Comparison of ENCODE assay signal across 11 cellular contexts in the genomic region with DNA sequence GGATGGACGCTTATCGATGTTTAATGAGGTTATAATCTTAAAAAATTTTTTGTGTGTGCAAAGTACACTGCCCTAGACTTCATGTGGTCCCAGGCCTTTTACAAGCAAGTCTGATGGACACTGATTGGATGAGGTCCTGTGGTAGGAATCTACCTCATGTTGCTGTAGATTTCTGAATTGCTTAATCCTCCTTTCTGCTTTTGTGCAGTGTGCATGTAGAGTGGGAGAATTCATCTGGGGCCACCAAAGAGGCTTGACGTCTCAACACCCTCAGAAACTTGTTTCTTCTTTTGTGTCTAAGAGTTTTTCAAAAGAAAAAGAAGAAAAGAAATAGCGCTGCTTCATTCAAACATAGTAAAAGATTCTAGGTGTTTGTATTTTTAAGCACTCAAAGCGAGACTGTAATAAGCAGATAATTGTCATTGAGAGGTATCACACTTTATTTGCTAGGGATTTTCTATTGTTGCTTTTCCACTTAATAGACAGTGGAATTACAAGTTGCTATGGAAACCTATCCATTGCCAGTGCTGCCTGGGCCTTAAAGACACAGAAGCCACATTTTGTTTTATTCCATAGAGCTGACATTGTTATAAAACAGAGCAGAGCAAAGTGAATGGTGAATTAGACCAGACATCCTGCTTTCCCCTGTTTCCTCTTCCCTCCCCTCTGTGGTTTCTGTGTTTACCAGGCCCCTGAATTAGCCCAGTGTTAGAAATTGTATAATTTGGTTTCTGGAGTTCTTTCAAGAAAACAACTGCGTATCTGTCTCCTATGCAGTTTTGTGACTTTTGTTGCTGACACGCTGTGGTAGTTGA. TPM values are rescaled to one million over a fixed set of nuclear protein-coding genes. Genes with fewer than 3 reads are reported as not detected.
DNase-seq lines count a peak whose midpoint lies in the region; ATAC-seq, FAIRE-seq and TF ChIP-seq lines count a peak whose summit lies in the region.
"Had no signal": no experiment of that assay in that cellular context is flagged by ENCODE, and none has a peak within 500 bp of the region (broad histone marks: within the 10 kb centered on the region; RNA-seq: fewer than 3 reads in every experiment).

No MANE protein-coding gene starts in this region.

- H3K9me1 ChIP-seq in K562 (ENCODE audit: control insufficient read depth, insufficient read depth, low read length): no peaks in the 10 kb centered on the region

- H3K9me3 Mint-ChIP-seq in activated T-helper 2 cell treated with anti-CD3 and anti-CD28 coated beads, Interferon-gamma antibody, Interleukin-2, Interleukin-4, amounts not matched to agents 10 μg/mL and 5 μg/mL and 100 μg/mL, durations not matched to agents 14 hours and 24 hours and 36 hours: no peaks in the 10 kb centered on the region

- no peaks in the 10 kb centered on the region for H3K27me3 Mint-ChIP-seq in activated T-helper 2 cell treated with anti-CD3 and anti-CD28 coated beads, Interferon-gamma antibody, Interleukin-2, Interleukin-4, amounts not matched to agents 10 μg/mL and 5 μg/mL and 100 μg/mL, durations not matched to agents 14 hours and 24 hours and 36 hours (ENCODE audit: low read depth)

- BruUV-seq in K562 (replicated peaks; lab: Mats Ljungman, UMichigan): no TSS peak

- no peak for TF ChIP-seq RAD21 in K562 (CRISPR knock-in tag; conservative IDR thresholded peaks at IDR 0.05 in 1 of 2, IDR thresholded peaks at IDR 0.05 in 1 of 2)

- FAIRE-seq in K562 (lab: Jason Lieb, UNC): no peak

- H2AFZ ChIP-seq in K562 (ENCODE audit: low read depth, low read length): no peak overlapping the region

- in situ Hi-C loops in K562 (cut with MboI): loop anchor here (10.0 kb wide), 1 partner anchor 253 kb away; no protein-coding TSS in a partner anchor

- no peak overlapping the region for H3K4me2 ChIP-seq in K562 (ENCODE audit: insufficient read depth, low read length)

- WGBS in K562 (ENCODE audit: insufficient coverage, low coverage, missing lambda C conversion rate): 6% methylated on average over 7 of the region's 7 CpGs

- no peak for ATAC-seq in K562

- peaks cover 4% of the 10 kb centered on the region for H3K4me1 Mint-ChIP-seq in activated T-helper 2 cell treated with anti-CD3 and anti-CD28 coated beads, Interferon-gamma antibody, Interleukin-2, Interleukin-4, amounts not matched to agents 10 μg/mL and 5 μg/mL and 100 μg/mL, durations not matched to agents 14 hours and 24 hours and 36 hours (ENCODE audit: low read depth)

- H3K4me1 ChIP-seq in K562 (replicated peaks in 1 of 2; ENCODE audit: control insufficient read depth in 2 of 2, insufficient read depth in 2 of 2, low read length in 2 of 2): no peaks in the 10 kb centered on the region

- H3K9ac ChIP-seq in K562 (ENCODE audit: insufficient read depth in 1 of 2, low read depth in 2 of 2, low read length in 2 of 2): no peak overlapping the region

- TF ChIP-seq POLR2A in K562 (conservative IDR thresholded peaks at IDR 0.05): no peak

- DNase-seq in AG20443 (ENCODE audit: low spot score) (peak; percentile 15), NCI-H1092 (lab: John Stamatoyannopoulos, UW) (peak; percentile 5), K562 (ENCODE audit: extremely low read depth in 1 of 4, low spot score in 3 of 4) (no peak), midbrain (lab: John Stamatoyannopoulos, UW) (peak; percentile 87), ureter (ENCODE audit: low spot score) (no peak), NCI-H1048 (lab: John Stamatoyannopoulos, UW) (no peak)
- no peak for DNase-seq in activated CD4-positive, alpha-beta T cell treated with anti-CD3 and anti-CD28 coated beads for 1 hour
- DNase-seq in activated T-helper 2 cell treated with anti-CD3 and anti-CD28 coated beads, Interferon-gamma antibody, Interleukin-2, Interleukin-4, amounts not matched to agents 10 μg/mL and 5 μg/mL and 100 μg/mL, durations not matched to agents 14 hours and 24 hours and 36 hours (ENCODE audit: low spot score): no peak
- DNase-seq: testis had no signal

- no peak for TF ChIP-seq CTCF in K562 (IDR thresholded peaks at IDR 0.05 in 2 of 3, conservative IDR thresholded peaks at IDR 0.05 in 1 of 3; ENCODE audit: insufficient read depth in 2 of 3, low read depth in 1 of 3, low read length in 3 of 3)

- TF ChIP-seq EP300 in K562 (IDR thresholded peaks at IDR 0.05; ENCODE audit: low read length): no peak

- no peaks in the 10 kb centered on the region for H3K9me3 ChIP-seq in K562 (replicated peaks; ENCODE audit: control insufficient read depth, insufficient read depth, low read depth, low read length)
- H3K9me3 ChIP-seq: testis had no signal

- no peaks in the 10 kb centered on the region for H3K36me3 Mint-ChIP-seq in activated T-helper 2 cell treated with anti-CD3 and anti-CD28 coated beads, Interferon-gamma antibody, Interleukin-2, Interleukin-4, amounts not matched to agents 10 μg/mL and 5 μg/mL and 100 μg/mL, durations not matched to agents 14 hours and 24 hours and 36 hours (ENCODE audit: low read depth)

- intact Hi-C loops in K562 (cut with micrococcal nuclease): loop anchor here (10.0 kb wide), 1 partner anchor 503 kb away; a partner anchor contains a TSS
- intact Hi-C loops in activated T-helper 2 cell treated with anti-CD3 and anti-CD28 coated beads, Interferon-gamma antibody, Interleukin-2, Interleukin-4, amounts not matched to agents 10 μg/mL and 5 μg/mL and 100 μg/mL, durations not matched to agents 14 hours and 24 hours and 36 hours (cut with micrococcal nuclease): no loop called here

- POLR2A ChIA-PET in K562 (lab: Yijun Ruan, JAX): interaction anchor here (1.0 kb wide), 1 partner anchor 75 kb away, joined by 4 read pairs; a partner anchor contains a TSS

- H3K27me3 ChIP-seq in K562 (ENCODE audit: control insufficient read depth in 2 of 2, insufficient read depth in 2 of 2, low read length in 2 of 2): peaks cover 8 to 40% of the 10 kb centered on the region in 2 experiments; a peak in 4 of 5 replicates
- H3K27me3 ChIP-seq: testis had no signal

- no peaks in the 10 kb centered on the region for H3K36me3 ChIP-seq in K562 (ENCODE audit: control insufficient read depth, insufficient read depth, low read length)

- H3K27ac ChIP-seq in K562 (ENCODE audit: extremely low read depth, low read depth, low read length): no peak overlapping the region
- H3K27ac ChIP-seq: testis, VCaP had no signal

- H3K4me3 ChIP-seq in K562: no peak overlapping the region
- H3K4me3 ChIP-seq: skin epidermis, testis had no signal

- CTCF ChIA-PET in K562 (lab: Yijun Ruan, JAX; ENCODE audit: low intra/inter-chr PET ratio): no interaction called here

- no peaks in the 10 kb centered on the region for H3K79me2 ChIP-seq in K562 (ENCODE audit: control insufficient read depth, insufficient read depth, low read length)

- no peaks in the 10 kb centered on the region for H4K20me1 ChIP-seq in K562 (replicated peaks; ENCODE audit: control insufficient read depth, insufficient read depth, low read length)

- no peak overlapping the region for H3K4me3 Mint-ChIP-seq in activated T-helper 2 cell treated with anti-CD3 and anti-CD28 coated beads, Interferon-gamma antibody, Interleukin-2, Interleukin-4, amounts not matched to agents 10 μg/mL and 5 μg/mL and 100 μg/mL, durations not matched to agents 14 hours and 24 hours and 36 hours (ENCODE audit: low read depth)

- no peak overlapping the region for H3K27ac Mint-ChIP-seq in activated T-helper 2 cell treated with anti-CD3 and anti-CD28 coated beads, Interferon-gamma antibody, Interleukin-2, Interleukin-4, amounts not matched to agents 10 μg/mL and 5 μg/mL and 100 μg/mL, durations not matched to agents 14 hours and 24 hours and 36 hours

TF ChIP-seq in K562, 482 proteins besides CTCF, POLR2A, EP300 and RAD21:
- no peak for TF ChIP-seq RBM17 (IDR thresholded peaks at IDR 0.05; ENCODE audit: borderline replicate concordance, low read depth, low read length)
- TF ChIP-seq RFX1 (IDR thresholded peaks at IDR 0.05): peak; percentile 42; the same call in 1 of the 2 replicates
TF ChIP-seq in K562: peak in this region for 1.

RNA-seq across cellular contexts. Expression of a gene that starts 46.4 kb away (rescaled TPM):
- 2.5 and 9.3 TPM in 2 replicates for total RNA-seq in K562 (2011; cell fraction: chromatin; rRNA removed; ENCODE audit: low replicate concordance)
- total RNA-seq in K562 (2011; cell fraction: nucleolus; rRNA removed): 1.5 and 1.7 TPM in 2 replicates
- total RNA-seq in K562 (2011; cell fraction: nucleoplasm; rRNA removed): 2.7 and 3.3 TPM in 2 replicates
- total RNA-seq in K562 (2014; rRNA removed) (2.6 and 2.9 TPM in 2 replicates), K562 (2014; rRNA removed; fragmentation: Illumina TruSeq; extraction: Trizol) (4.8 and 5.7 TPM in 2 replicates), K562 (2015; rRNA removed; fragmentation: Illumina TruSeq; extraction: Trizol) (3.2 and 3.6 TPM in 2 replicates), K562 (2021) (4.2 and 5.5 TPM in 2 replicates), ureter (41.4 TPM)
- polyA plus RNA-seq in K562 (2011; rRNA removed) (1.6 and 2.5 TPM in 2 replicates), K562 (2014; fragmentation: Illumina TruSeq; extraction: Trizol) (3.2 and 3.3 TPM in 2 replicates), K562 (2014; fragmentation: Nextera tagmentation; extraction: Ambion mirVana) (1 to 10 TPM; 1.2 TPM), K562 (2014; rRNA removed) (1.3 and 2.2 TPM in 2 replicates)
- polyA plus RNA-seq in K562 (2011; cell fraction: cytosol; rRNA removed): 0.51 and 0.77 TPM in 2 replicates
- 0.67 and 1.1 TPM in 2 replicates for polyA plus RNA-seq in K562 (2011; cell fraction: nucleus; rRNA removed)
- 1.9 and 2.7 TPM in 2 replicates for polyA plus RNA-seq in K562 (2012)
- 11.3 and 12.5 TPM in 2 replicates for polyA minus RNA-seq in K562 (2011; rRNA and poly(A)+ RNA removed)
- 3.2 and 3.5 TPM in 2 replicates for polyA minus RNA-seq in K562 (2011; cell fraction: cytosol; rRNA and poly(A)+ RNA removed)
- 1.3 and 2.7 TPM in 2 replicates for polyA minus RNA-seq in K562 (2011; cell fraction: nucleus; rRNA and poly(A)+ RNA removed)
- 2.5 and 3.3 TPM in 2 replicates for total RNA-seq in activated T-helper 2 cell treated with anti-CD3 and anti-CD28 coated beads, Interferon-gamma antibody, Interleukin-2, Interleukin-4, amounts not matched to agents 10 μg/mL and 5 μg/mL and 100 μg/mL, durations not matched to agents 14 hours and 24 hours and 36 hours

Comparison
In these comparisons a context has a peak if more than half of its experiments do, and no peak if none do; other contexts are left out.
1. DNase-seq: peak in AG20443 (single experiment), NCI-H1092 (single experiment) and midbrain (single experiment); none in K562 (0 of 4), ureter (single experiment), NCI-H1048 (single experiment), activated CD4-positive, alpha-beta T cell treated with anti-CD3 and anti-CD28 coated beads for 1 hour (single experiment) and activated T-helper 2 cell treated with anti-CD3 and anti-CD28 coated beads, Interferon-gamma antibody, Interleukin-2, Interleukin-4, amounts not matched to agents 10 μg/mL and 5 μg/mL and 100 μg/mL, durations not matched to agents 14 hours and 24 hours and 36 hours (single experiment).